Comparison of ENCODE assay signal across 8 cellular contexts in genomic region chr10:22437620-22438588, GRCh38.
DNase-seq lines count a peak whose midpoint lies in the region; ATAC-seq and TF ChIP-seq lines count a peak whose summit lies in the region.

No MANE protein-coding gene starts in this region.

- no peaks in the 10 kb centered on the region for H4K20me1 ChIP-seq in OCI-LY3 (ENCODE audit: insufficient read depth, low read length)

- H3K4me1 ChIP-seq in OCI-LY3 (ENCODE audit: low read length): peaks cover 19% of the 10 kb centered on the region
- H3K4me1 ChIP-seq in stomach smooth muscle (ENCODE audit: control insufficient read depth, insufficient read depth, low read length): peaks cover 20% of the 10 kb centered on the region

- H3K79me2 ChIP-seq in OCI-LY3 (ENCODE audit: low read length): no peaks in the 10 kb centered on the region

- H3K27ac ChIP-seq in OCI-LY3 (ENCODE audit: low read length) (no peak overlapping the region), stomach smooth muscle (ENCODE audit: low read length) (peak overlapping the region; percentile 96)

- intact Hi-C loops in activated CD4-positive, alpha-beta T cell treated with anti-CD3 and anti-CD28 coated beads, Interleukin-2, amount 10 ng/mL, durations not matched to agents 24 days and 14 days (cut with micrococcal nuclease): loop anchor here (1.0 to 10.0 kb wide), 11 partner anchors 39 to 927 kb away; partner anchors contain the start of genes BMI1, DNAJC1 and SKIDA1

- DNase-seq in activated CD4-positive, alpha-beta T cell treated with anti-CD3 and anti-CD28 coated beads, Interleukin-2, amount 10 ng/mL, durations not matched to agents 24 days and 14 days: no peak
- no peak for DNase-seq in activated CD4-positive, alpha-beta T cell treated with anti-CD3 and anti-CD28 coated beads, Interleukin-2, amount 50 U/mL, for 48 hours
- DNase-seq in chondrocyte (ENCODE audit: low spot score) (no peak), medulla oblongata (ENCODE audit: extremely low spot score) (peak; percentile 61), GF-D8 (lab: John Stamatoyannopoulos, UW) (no peak)

- H3K36me3 ChIP-seq in OCI-LY3 (replicated peaks; ENCODE audit: low read depth, low read length) (no peaks in the 10 kb centered on the region), stomach smooth muscle (ENCODE audit: control insufficient read depth in 2 of 2, insufficient read depth in 2 of 2, low read length in 2 of 2) (no peaks in the 10 kb centered on the region)

- H3K9ac ChIP-seq in OCI-LY3 (ENCODE audit: low read length): peak overlapping the region; percentile 85
- H3K9ac ChIP-seq in stomach smooth muscle (ENCODE audit: low read length in 2 of 2): peak overlapping the region; percentile 88 to 98

- H3K27me3 Mint-ChIP-seq in activated CD4-positive, alpha-beta T cell treated with anti-CD3 and anti-CD28 coated beads, Interleukin-2, amount 10 ng/mL, durations not matched to agents 24 days and 14 days: peaks cover 12% of the 10 kb centered on the region
- H3K27me3 Mint-ChIP-seq in chondrocyte (ENCODE audit: low read depth): no peaks in the 10 kb centered on the region

- H3K27ac Mint-ChIP-seq in activated CD4-positive, alpha-beta T cell treated with anti-CD3 and anti-CD28 coated beads, Interleukin-2, amount 10 ng/mL, durations not matched to agents 24 days and 14 days: peak overlapping the region; percentile 98
- peak overlapping the region; percentile 96 for H3K27ac Mint-ChIP-seq in chondrocyte (ENCODE audit: unreplicated experiment)

- no peak for TF ChIP-seq CTCF in OCI-LY3 (IDR thresholded peaks at IDR 0.05; ENCODE audit: low read depth, low read length)
- TF ChIP-seq CTCF in chondrocyte (IDR thresholded peaks at IDR 0.05): peak; percentile 31

- H3K27me3 ChIP-seq in OCI-LY3 (ENCODE audit: low read depth, low read length) (no peaks in the 10 kb centered on the region), stomach smooth muscle (ENCODE audit: control insufficient read depth in 1 of 2, insufficient read depth in 2 of 2, low read length in 2 of 2) (no peaks in the 10 kb centered on the region)

- H3K4me2 ChIP-seq in OCI-LY3 (ENCODE audit: low read length): peak overlapping the region; percentile 86

- H3K4me3 ChIP-seq in OCI-LY3 (ENCODE audit: low read length) (peak overlapping the region; percentile 92), stomach smooth muscle (ENCODE audit: low read length in 2 of 2) (peak overlapping the region; percentile 89 to 90)

- ATAC-seq in HG02610 (IDR thresholded peaks at IDR 0.05; ENCODE audit: unreplicated experiment): peak; percentile 21

- H3K9me3 Mint-ChIP-seq in activated CD4-positive, alpha-beta T cell treated with anti-CD3 and anti-CD28 coated beads, Interleukin-2, amount 10 ng/mL, durations not matched to agents 24 days and 14 days: no peaks in the 10 kb centered on the region
- H3K9me3 Mint-ChIP-seq in chondrocyte (ENCODE audit: low read depth): no peaks in the 10 kb centered on the region

- peak overlapping the region; percentile 95; the same call in 1 of the 2 replicates for H2AFZ ChIP-seq in OCI-LY3 (ENCODE audit: low read depth, low read length)

- H3K4me3 Mint-ChIP-seq in activated CD4-positive, alpha-beta T cell treated with anti-CD3 and anti-CD28 coated beads, Interleukin-2, amount 10 ng/mL, durations not matched to agents 24 days and 14 days: peak overlapping the region; percentile 93
- H3K4me3 Mint-ChIP-seq in chondrocyte (ENCODE audit: unreplicated experiment): peak overlapping the region; percentile 88

- peaks cover 47% of the 10 kb centered on the region for H3K4me1 Mint-ChIP-seq in activated CD4-positive, alpha-beta T cell treated with anti-CD3 and anti-CD28 coated beads, Interleukin-2, amount 10 ng/mL, durations not matched to agents 24 days and 14 days
- H3K4me1 Mint-ChIP-seq in chondrocyte (ENCODE audit: low read depth): peaks cover 51% of the 10 kb centered on the region

- peaks cover 4% of the 10 kb centered on the region for H3K36me3 Mint-ChIP-seq in activated CD4-positive, alpha-beta T cell treated with anti-CD3 and anti-CD28 coated beads, Interleukin-2, amount 10 ng/mL, durations not matched to agents 24 days and 14 days (ENCODE audit: low read depth)
- no peaks in the 10 kb centered on the region for H3K36me3 Mint-ChIP-seq in chondrocyte (ENCODE audit: low read depth)

- H3K9me3 ChIP-seq in OCI-LY3 (ENCODE audit: insufficient read depth, low read length) (no peaks in the 10 kb centered on the region), stomach smooth muscle (ENCODE audit: control insufficient read depth in 2 of 2, low read length in 2 of 2) (no peaks in the 10 kb centered on the region)
